In genomic region chr1:1815606-1816281, GRCh38 we compare ENCODE assay signal across 20 cellular contexts. TPM values are rescaled to one million over a fixed set of nuclear protein-coding genes. Genes with fewer than 3 reads are reported as not detected.
A peak's percentile ranks its signal among the peaks of the same experiment; 100 is the strongest.
DNase-seq lines count a peak whose midpoint lies in the region; ATAC-seq, FAIRE-seq and TF ChIP-seq lines count a peak whose summit lies in the region.
"Had no signal": no experiment of that assay in that cellular context is flagged by ENCODE, and none has a peak within 500 bp of the region (broad histone marks: within the 10 kb centered on the region; RNA-seq: fewer than 3 reads in every experiment).

No MANE protein-coding gene starts in this region.

- H3K4me3 Mint-ChIP-seq in activated T-cell treated with anti-CD3 and anti-CD28 coated beads, Interleukin-2, amount 50 U/mL, for 24 hours: no peak overlapping the region
- H3K4me3 Mint-ChIP-seq in activated naive CD8-positive, alpha-beta T cell treated with anti-CD3 and anti-CD28 coated beads, Interleukin-2, amount 50 U/mL, for 24 hours: no peak overlapping the region
- H3K4me3 Mint-ChIP-seq in memory B cell: no peak overlapping the region
- H3K4me3 Mint-ChIP-seq: IgD-negative memory B cell, nephron progenitor cell had no signal

- H3K9me3 ChIP-seq in kidney (ENCODE audit: control insufficient read depth in 1 of 2, low read length in 2 of 2): no peaks in the 10 kb centered on the region
- H3K9me3 ChIP-seq: tibial artery had no signal

- H3K36me3 ChIP-seq in kidney (ENCODE audit: control insufficient read depth in 1 of 2, insufficient read depth in 2 of 2, low read length in 2 of 2): peaks cover 22 to 34% of the 10 kb centered on the region in 2 donors

- no peak for FAIRE-seq in kidney (lab: Jason Lieb, UNC)
- FAIRE-seq: astrocyte, H54, islet of Langerhans had no signal

- H3K4me1 Mint-ChIP-seq in activated T-cell treated with anti-CD3 and anti-CD28 coated beads, Interleukin-2, amount 50 U/mL, for 24 hours (ENCODE audit: low read depth): peaks cover 4% of the 10 kb centered on the region
- H3K4me1 Mint-ChIP-seq in activated naive CD8-positive, alpha-beta T cell treated with anti-CD3 and anti-CD28 coated beads, Interleukin-2, amount 50 U/mL, for 24 hours: no peaks in the 10 kb centered on the region
- H3K4me1 Mint-ChIP-seq in memory B cell: peaks cover 3% of the 10 kb centered on the region
- H3K4me1 Mint-ChIP-seq: nephron progenitor cell had no signal

- no peak overlapping the region for H3K27ac ChIP-seq in kidney (ENCODE audit: low read depth in 2 of 2, low read length in 2 of 2)
- H3K27ac ChIP-seq: HL-60, tibial artery, WERI-Rb-1 had no signal

- TF ChIP-seq CTCF in kidney (IDR thresholded peaks at IDR 0.05; ENCODE audit: borderline replicate concordance, extremely low read depth, insufficient read depth): no peak

- no peaks in the 10 kb centered on the region for H3K4me1 ChIP-seq in kidney (ENCODE audit: control insufficient read depth in 1 of 2, insufficient read depth in 1 of 2, low read depth in 1 of 2, low read length in 2 of 2)
- H3K4me1 ChIP-seq: tibial artery had no signal

- no peak for DNase-seq in activated T-cell treated with anti-CD3 and anti-CD28 coated beads, Interleukin-2, amount 50 U/mL, for 24 hours
- no peak for DNase-seq in activated T-cell treated with anti-CD3 and anti-CD28 coated beads, Interleukin-2, amount 50 U/mL, for 1 hour
- no peak for DNase-seq in activated naive CD8-positive, alpha-beta T cell treated with anti-CD3 and anti-CD28 coated beads, Interleukin-2, amount 50 U/mL, for 24 hours
- DNase-seq in memory B cell (ENCODE audit: low spot score in 2 of 2): no peak
- no peak for DNase-seq in GM03348 (ENCODE audit: low spot score)
- DNase-seq in NK-92 treated with Interleukin-12 subunit alpha and Interleukin-12 subunit beta, amount 100 ng/mL, for 24 hours (lab: John Stamatoyannopoulos, UW): no peak
- no peak for DNase-seq in NCI-H510A (lab: John Stamatoyannopoulos, UW)
- DNase-seq in kidney: no peak
- DNase-seq: ACHN, DND-41, NCI-H187 treated with DMSO at 0.1 percent for 48 hours, nephron progenitor cell, Right ventricle myocardium superior, WERI-Rb-1 had no signal

- no peak overlapping the region for H3K4me3 ChIP-seq in kidney (ENCODE audit: low read length in 2 of 2)
- H3K4me3 ChIP-seq: tibial artery had no signal

- no peak overlapping the region for H3K9ac ChIP-seq in kidney (ENCODE audit: low read length in 2 of 2)

- peak overlapping the region; percentile 46 for H3K27ac Mint-ChIP-seq in activated T-cell treated with anti-CD3 and anti-CD28 coated beads, Interleukin-2, amount 50 U/mL, for 24 hours
- peak overlapping the region; percentile 73 for H3K27ac Mint-ChIP-seq in activated naive CD8-positive, alpha-beta T cell treated with anti-CD3 and anti-CD28 coated beads, Interleukin-2, amount 50 U/mL, for 24 hours
- peak overlapping the region; percentile 10 for H3K27ac Mint-ChIP-seq in memory B cell

- intact Hi-C loops in kidney (cut with DNase I): no loop called here

- no peak for ATAC-seq in activated naive CD8-positive, alpha-beta T cell treated with anti-CD3 and anti-CD28 coated beads, Interleukin-2, amount 50 U/mL, for 24 hours
- ATAC-seq in memory B cell (ENCODE audit: low read depth): no peak

- no peaks in the 10 kb centered on the region for H3K9me3 Mint-ChIP-seq in activated T-cell treated with anti-CD3 and anti-CD28 coated beads, Interleukin-2, amount 50 U/mL, for 24 hours
- H3K9me3 Mint-ChIP-seq in activated naive CD8-positive, alpha-beta T cell treated with anti-CD3 and anti-CD28 coated beads, Interleukin-2, amount 50 U/mL, for 24 hours: no peaks in the 10 kb centered on the region
- no peaks in the 10 kb centered on the region for H3K9me3 Mint-ChIP-seq in memory B cell
- H3K9me3 Mint-ChIP-seq: IgD-negative memory B cell, nephron progenitor cell had no signal

- H3K36me3 Mint-ChIP-seq in activated T-cell treated with anti-CD3 and anti-CD28 coated beads, Interleukin-2, amount 50 U/mL, for 24 hours (ENCODE audit: low read depth): peaks cover 80% of the 10 kb centered on the region
- peaks cover 27% of the 10 kb centered on the region for H3K36me3 Mint-ChIP-seq in activated naive CD8-positive, alpha-beta T cell treated with anti-CD3 and anti-CD28 coated beads, Interleukin-2, amount 50 U/mL, for 24 hours (ENCODE audit: low read depth)
- peaks cover 17% of the 10 kb centered on the region for H3K36me3 Mint-ChIP-seq in memory B cell
- H3K36me3 Mint-ChIP-seq: IgD-negative memory B cell had no signal

- no peaks in the 10 kb centered on the region for H3K27me3 Mint-ChIP-seq in activated T-cell treated with anti-CD3 and anti-CD28 coated beads, Interleukin-2, amount 50 U/mL, for 24 hours
- no peaks in the 10 kb centered on the region for H3K27me3 Mint-ChIP-seq in activated naive CD8-positive, alpha-beta T cell treated with anti-CD3 and anti-CD28 coated beads, Interleukin-2, amount 50 U/mL, for 24 hours
- H3K27me3 Mint-ChIP-seq in memory B cell: no peaks in the 10 kb centered on the region
- H3K27me3 Mint-ChIP-seq: IgD-negative memory B cell had no signal

RNA-seq across cellular contexts. Expression of gene NADK, which starts 37.5 kb away (rescaled TPM):
- total RNA-seq in kidney: 76.3 TPM
- 37.9 TPM for polyA plus RNA-seq in kidney (ENCODE audit: insufficient read depth, low read depth, low replicate concordance)

Comparison
In these comparisons a context has a peak if more than half of its experiments do, and no peak if none do; other contexts are left out.
1. H3K27ac Mint-ChIP-seq: peak in every context shown above with its lines; median percentile 73 in activated naive CD8-positive, alpha-beta T cell treated with anti-CD3 and anti-CD28 coated beads, Interleukin-2, amount 50 U/mL, for 24 hours; 46 in activated T-cell treated with anti-CD3 and anti-CD28 coated beads, Interleukin-2, amount 50 U/mL, for 24 hours; 10 in memory B cell.